ENCODE assay signal across 14 cellular contexts in genomic region chr21:44702973-44703730, GRCh38.
DNase-seq lines count a peak whose midpoint lies in the region; ATAC-seq and TF ChIP-seq lines count a peak whose summit lies in the region.
"Had no signal": no experiment of that assay in that cellular context is flagged by ENCODE, and none has a peak within 500 bp of the region (broad histone marks: within the 10 kb centered on the region; RNA-seq: fewer than 3 reads in every experiment).

No MANE protein-coding gene starts in this region.

- H3K4me3 ChIP-seq in HEK293 (ENCODE audit: low read depth, low read length), result no peak overlapping the region
- H3K4me3 ChIP-seq: adrenal gland, psoas muscle had no signal

- POLR2A ChIA-PET in HEK293 (lab: Yijun Ruan, JAX), result interaction anchor here (0.5 kb wide), 1 partner anchor 58 kb away, joined by 4 read pairs; no protein-coding TSS in a partner anchor

- CTCF ChIA-PET in HEK293 (lab: Yijun Ruan, JAX), result no interaction called here

- DNase-seq in COR-L47 (lab: John Stamatoyannopoulos, UW) (peak; percentile 94), NCI-H69 (lab: John Stamatoyannopoulos, UW) (peak; percentile 95), islet precursor cell (peak; percentile 50), NCI-H1436 (lab: John Stamatoyannopoulos, UW) (no peak), globus pallidus (ENCODE audit: low spot score) (no peak), activated T-cell treated with anti-CD3 and anti-CD28 coated beads for 4 hours (no peak)
- DNase-seq: activated CD4-positive, alpha-beta T cell treated with anti-CD3 and anti-CD28 coated beads for 4 hours; activated T-cell treated with anti-CD3 and anti-CD28 coated beads, Interleukin-2, amount 50 U/mL, for 72 hours; effector memory CD8-positive, alpha-beta T cell had no signal

- no peak for TF ChIP-seq CTCF in HEK293 (tag by site-specific recombination; IDR thresholded peaks at IDR 0.05)

- no peaks in the 10 kb centered on the region for H3K4me1 ChIP-seq in HEK293 (ENCODE audit: control insufficient read depth, insufficient read depth, low read length)
- H3K4me1 ChIP-seq: adrenal gland, psoas muscle had no signal

- no peaks in the 10 kb centered on the region for H3K9me3 ChIP-seq in HEK293 (ENCODE audit: control insufficient read depth, insufficient read depth, low read depth, low read length)
- H3K9me3 ChIP-seq: adrenal gland, psoas muscle had no signal

- no peaks in the 10 kb centered on the region for H3K36me3 ChIP-seq in HEK293 (ENCODE audit: control insufficient read depth in 2 of 2, insufficient read depth in 1 of 2, low read length in 2 of 2)
- H3K36me3 ChIP-seq: adrenal gland had no signal

- ATAC-seq in HG02571 (IDR thresholded peaks at IDR 0.05; ENCODE audit: unreplicated experiment), result no peak
- ATAC-seq: activated T-cell treated with anti-CD3 and anti-CD28 coated beads, Interleukin-2, amount 50 U/mL, for 72 hours; effector memory CD8-positive, alpha-beta T cell; left lobe of liver; psoas muscle had no signal

- no peak overlapping the region for H3K27ac ChIP-seq in HEK293 (ENCODE audit: extremely low read depth, low read depth, low read length)
- H3K27ac ChIP-seq: adrenal gland, psoas muscle had no signal

TF ChIP-seq in HEK293, 187 proteins besides CTCF, POLR2A, EP300 and RAD21:
- no peak for TF ChIP-seq KLF8 (tag by site-specific recombination; IDR thresholded peaks at IDR 0.05)
- TF ChIP-seq ZIC2 (tag by site-specific recombination; IDR thresholded peaks at IDR 0.05), result 0 out of 2 replicates have a peak, but pooled peaks have one; percentile 11

Comparison
In these comparisons a context has a peak if more than half of its experiments do, and no peak if none do; other contexts are left out.
1. DNase-seq: peak in COR-L47 (single experiment), NCI-H69 (single experiment) and islet precursor cell (single experiment); none in NCI-H1436 (single experiment), globus pallidus (single experiment) and activated T-cell treated with anti-CD3 and anti-CD28 coated beads for 4 hours (single experiment).